21 cellular contexts compared by ENCODE assay signal in genomic region chr1:54754045-54754444, GRCh38. TPM values are rescaled to one million over a fixed set of nuclear protein-coding genes. Genes with fewer than 3 reads are reported as not detected.
DNase-seq lines count a peak whose midpoint lies in the region; ATAC-seq, FAIRE-seq and TF ChIP-seq lines count a peak whose summit lies in the region.
"Had no signal": no experiment of that assay in that cellular context is flagged by ENCODE, and none has a peak within 500 bp of the region (broad histone marks: within the 10 kb centered on the region; RNA-seq: fewer than 3 reads in every experiment).

No MANE protein-coding gene starts in this region.

- ATAC-seq in HepG2 (no peak), omental fat pad (ENCODE audit: low FRiP score) (no peak)
- peak; percentile 34 for ATAC-seq in stimulated activated naive CD8-positive, alpha-beta T cell treated with anti-CD3 and anti-CD28 coated beads, Interleukin-15, Interleukin-2, amounts not matched to agents 100 U/mL and 50 U/mL, for 24 hours

- CTCF ChIA-PET in HepG2 (lab: Yijun Ruan, JAX; ENCODE audit: low intra/inter-chr PET ratio, low total read pairs): no interaction called here

- peak; percentile 16 for FAIRE-seq in GM12891 (lab: Jason Lieb, UNC)
- no peak for FAIRE-seq in HepG2 (lab: Jason Lieb, UNC)
- FAIRE-seq: G401.6, GM12892, GM18507, H1 had no signal

- in situ Hi-C loops in HepG2 (cut with HindIII; ENCODE audit: extremely low pct_ligation_motif_present, low pct_unique_long_range_greater_than_20kb): no loop called here

- no peak overlapping the region for H3K27ac ChIP-seq in HepG2 (ENCODE audit: extremely low read length, insufficient read depth, low read length)
- no peak overlapping the region for H3K27ac ChIP-seq in spleen
- no peak overlapping the region for H3K27ac ChIP-seq in tibial artery

- H3K79me2 ChIP-seq in HepG2 (ENCODE audit: insufficient read depth, low read length): no peaks in the 10 kb centered on the region

- no peak for TF ChIP-seq EP300 in HepG2 (IDR thresholded peaks at IDR 0.05; ENCODE audit: low read depth in 2 of 2, low read length in 2 of 2)
- no peak for TF ChIP-seq EP300 in HepG2 (CRISPR knock-in tag; IDR thresholded peaks at IDR 0.05; ENCODE audit: borderline replicate concordance)

- DNase-seq in GM12891 (ENCODE audit: insufficient read length, low spot score) (no peak), HepG2 (ENCODE audit: low spot score) (no peak), spleen (peak; percentile 60), omental fat pad (ENCODE audit: low spot score) (no peak), Ammon's horn (ENCODE audit: low spot score) (no peak), tibial artery (no peak)
- DNase-seq in stimulated activated naive CD8-positive, alpha-beta T cell treated with anti-CD3 and anti-CD28 coated beads, Interleukin-15, Interleukin-2, amounts not matched to agents 100 U/mL and 50 U/mL, for 24 hours: no peak
- DNase-seq in activated CD4-positive, alpha-beta T cell treated with anti-CD3 and anti-CD28 coated beads for 1 hour: no peak
- DNase-seq: BE2C; C1 segment of cervical spinal cord; CD4-positive, CD25-positive, alpha-beta regulatory T cell; CD8-positive, alpha-beta memory T cell; COR-L47; DMS 273 treated with DMSO at 0.1 percent for 48 hours; DMS53; H9 had no signal

- POLR2A ChIA-PET in HepG2 (lab: Yijun Ruan, JAX): no interaction called here

- TF ChIP-seq RAD21 in HepG2 (CRISPR knock-in tag; IDR thresholded peaks at IDR 0.05): no peak

- H2AFZ ChIP-seq in HepG2 (ENCODE audit: low read length): no peak overlapping the region

- H3K4me1 ChIP-seq in HepG2 (ENCODE audit: insufficient read depth, low read length) (no peaks in the 10 kb centered on the region), spleen (no peaks in the 10 kb centered on the region), tibial artery (no peaks in the 10 kb centered on the region)
- H3K4me1 ChIP-seq: BE2C had no signal

- H3K27me3 ChIP-seq in HepG2 (ENCODE audit: control insufficient read depth in 1 of 2, insufficient read depth in 2 of 2, low read length in 2 of 2) (no peaks in the 10 kb centered on the region), spleen (replicated peaks in 1 of 7) (no peaks in the 10 kb centered on the region), tibial artery (no peaks in the 10 kb centered on the region)
- H3K27me3 ChIP-seq: BE2C had no signal

- intact Hi-C loops in HepG2 (cut with micrococcal nuclease; ENCODE audit: unreplicated experiment): no loop called here
- intact Hi-C loops in spleen (cut with DNase I; ENCODE audit: low total_unique reads): no loop called here
- intact Hi-C loops in tibial artery (cut with DNase I; ENCODE audit: low total_unique reads): no loop called here

- H3K36me3 ChIP-seq in HepG2 (replicated peaks in 1 of 2; ENCODE audit: control insufficient read depth in 1 of 2, insufficient read depth in 2 of 2, low read length in 2 of 2) (peaks cover 1 to 19% of the 10 kb centered on the region in 2 experiments; a peak in 2 of 5 replicates), spleen (peaks cover 0 to 45% (median 19%) of the 10 kb centered on the region in 6 donors), tibial artery (peaks cover 6 to 48% (median 22%) of the 10 kb centered on the region in 3 donors)
- H3K36me3 ChIP-seq: BE2C had no signal

- no TSS peak for BruUV-seq in HepG2 (replicated peaks; lab: Mats Ljungman, UMichigan)

- H3K9me3 ChIP-seq in HepG2 (ENCODE audit: low read length): no peaks in the 10 kb centered on the region
- H3K9me3 ChIP-seq in spleen: no peaks in the 10 kb centered on the region
- no peaks in the 10 kb centered on the region for H3K9me3 ChIP-seq in tibial artery
- H3K9me3 ChIP-seq: BE2C had no signal

- no peak overlapping the region for H3K4me2 ChIP-seq in HepG2 (ENCODE audit: low read depth, low read length)

- H3K4me3 ChIP-seq in HepG2 (replicated peaks in 1 of 3; ENCODE audit: insufficient read depth in 1 of 3, low read depth in 2 of 3, low read length in 3 of 3) (no peak overlapping the region), spleen (no peak overlapping the region), tibial artery (no peak overlapping the region)

- 93% methylated on average over 16 of the region's 22 CpGs for WGBS in HepG2 (ENCODE audit: low lambda C conversion rate)
- WGBS in spleen, 5 donors: 92 to 95% (median 94%) methylated on average over 10 to 22 of the region's 22 CpGs

- H4K20me1 ChIP-seq in HepG2 (ENCODE audit: insufficient read depth, low read length): no peaks in the 10 kb centered on the region

- no peak for TF ChIP-seq POLR2A in GM12891 (IDR thresholded peaks at IDR 0.05; ENCODE audit: low read depth, low read length)
- TF ChIP-seq POLR2A in HepG2 (IDR thresholded peaks at IDR 0.05; ENCODE audit: insufficient read depth in 1 of 2, low read depth in 2 of 2, low read length in 2 of 2): no peak
- TF ChIP-seq POLR2A in spleen (IDR thresholded peaks at IDR 0.05): no peak

- H3K9ac ChIP-seq in HepG2 (ENCODE audit: insufficient read depth, low read depth, low read length): no peak overlapping the region

- TF ChIP-seq CTCF in HepG2 (CRISPR knock-in tag; IDR thresholded peaks at IDR 0.05) (no peak), spleen (IDR thresholded peaks at IDR 0.05 in 8 of 11, conservative IDR thresholded peaks at IDR 0.05 in 3 of 11) (no peak), omental fat pad (IDR thresholded peaks at IDR 0.05) (no peak), tibial artery (IDR thresholded peaks at IDR 0.05) (no peak)

RNA-seq across cellular contexts. Expression of gene PARS2, which starts 10.3 kb away (rescaled TPM):
- polyA plus RNA-seq in GM12891 (2012; ENCODE audit: low read depth, missing spikeins): 2.1 TPM
- 4.6 and 5.5 TPM in 2 replicates for total RNA-seq in HepG2 (2016; rRNA removed; fragmentation: Illumina TruSeq; extraction: Trizol)
- total RNA-seq in HepG2 (2016; cell fraction: cytosol; rRNA removed; fragmentation: Illumina TruSeq; extraction: Trizol; ENCODE audit: low read depth): 0.88 and 1.0 TPM in 2 replicates
- total RNA-seq in HepG2 (2016; cell fraction: insoluble cytoplasmic fraction; rRNA removed; fragmentation: Illumina TruSeq; extraction: Trizol): 5.2 and 6.0 TPM in 2 replicates
- 2.7 and 3.2 TPM in 2 replicates for total RNA-seq in HepG2 (2016; cell fraction: membrane; rRNA removed; fragmentation: Illumina TruSeq; extraction: Trizol)
- total RNA-seq in HepG2 (2016; cell fraction: nucleus; rRNA removed; fragmentation: Illumina TruSeq; extraction: Trizol): 2.5 and 3.0 TPM in 2 replicates
- 2.4 and 3.2 TPM in 2 replicates for polyA plus RNA-seq in HepG2 (2011; rRNA removed)
- 2.9 and 3.2 TPM in 2 replicates for polyA plus RNA-seq in HepG2 (2011; cell fraction: cytosol; rRNA removed)
- 1.8 and 2.3 TPM in 2 replicates for polyA plus RNA-seq in HepG2 (2011; cell fraction: nucleus; rRNA removed)
- polyA plus RNA-seq in HepG2 (2012): 4.0 and 4.3 TPM in 2 replicates
- 0.36 and 0.53 TPM in 2 replicates for polyA plus RNA-seq in HepG2 (2016; cell fraction: cytosol; fragmentation: Illumina TruSeq; extraction: Trizol; ENCODE audit: low read depth)
- 4.1 and 5.5 TPM in 2 replicates for polyA plus RNA-seq in HepG2 (2016; cell fraction: insoluble cytoplasmic fraction; fragmentation: Illumina TruSeq; extraction: Trizol; ENCODE audit: low read depth)
- 1.5 TPM in 2 replicates for polyA plus RNA-seq in HepG2 (2016; cell fraction: membrane; fragmentation: Illumina TruSeq; extraction: Trizol; ENCODE audit: low read depth)
- 2.1 and 2.7 TPM in 2 replicates for polyA plus RNA-seq in HepG2 (2016; cell fraction: nucleus; fragmentation: Illumina TruSeq; extraction: Trizol; ENCODE audit: insufficient read depth, low read depth)
- 10.2 and 10.5 TPM in 2 replicates for polyA minus RNA-seq in HepG2 (2011; rRNA and poly(A)+ RNA removed; ENCODE audit: low replicate concordance)
- polyA minus RNA-seq in HepG2 (2011; cell fraction: cytosol; rRNA and poly(A)+ RNA removed): 3.4 and 3.9 TPM in 2 replicates
- polyA minus RNA-seq in HepG2 (2011; cell fraction: nucleus; rRNA and poly(A)+ RNA removed): 5.3 and 7.2 TPM in 2 replicates
- total RNA-seq in spleen: 1 to 10 TPM; 2.7 to 3.8 (median 3.4) TPM
- polyA plus RNA-seq in spleen: 1 to 10 TPM in 2 of 3 donors, under 1 TPM in 1; 0.96 to 2.1 (median 1.9) TPM
- total RNA-seq in omental fat pad: 1 to 10 TPM; 1.4 to 4.6 (median 2.0) TPM

RNA-seq across cellular contexts. Expression of gene TTC4, which starts 38.4 kb away (rescaled TPM):
- polyA plus RNA-seq in GM12891 (2012; ENCODE audit: low read depth, missing spikeins): 15.9 TPM
- total RNA-seq in HepG2 (2016; rRNA removed; fragmentation: Illumina TruSeq; extraction: Trizol) (24.7 and 36.9 TPM in 2 replicates), spleen (10 to 100 TPM; 15.4 to 28.5 (median 17.3) TPM), omental fat pad (10 to 100 TPM; 15.5 to 37.4 (median 24.6) TPM)
- 3.6 and 5.7 TPM in 2 replicates for total RNA-seq in HepG2 (2016; cell fraction: cytosol; rRNA removed; fragmentation: Illumina TruSeq; extraction: Trizol; ENCODE audit: low read depth)
- 24.3 and 36.7 TPM in 2 replicates for total RNA-seq in HepG2 (2016; cell fraction: insoluble cytoplasmic fraction; rRNA removed; fragmentation: Illumina TruSeq; extraction: Trizol)
- 9.1 and 11.1 TPM in 2 replicates for total RNA-seq in HepG2 (2016; cell fraction: membrane; rRNA removed; fragmentation: Illumina TruSeq; extraction: Trizol)
- total RNA-seq in HepG2 (2016; cell fraction: nucleus; rRNA removed; fragmentation: Illumina TruSeq; extraction: Trizol): 17.4 and 20.0 TPM in 2 replicates
- polyA plus RNA-seq in HepG2 (2011; rRNA removed) (12.4 and 13.1 TPM in 2 replicates), spleen (10 to 100 TPM; 12.1 to 15.3 (median 13.3) TPM)
- 11.2 and 13.2 TPM in 2 replicates for polyA plus RNA-seq in HepG2 (2011; cell fraction: cytosol; rRNA removed)
- 6.3 and 7.8 TPM in 2 replicates for polyA plus RNA-seq in HepG2 (2011; cell fraction: nucleus; rRNA removed)
- polyA plus RNA-seq in HepG2 (2012): 12.6 and 17.5 TPM in 2 replicates
- 2.7 and 3.0 TPM in 2 replicates for polyA plus RNA-seq in HepG2 (2016; cell fraction: cytosol; fragmentation: Illumina TruSeq; extraction: Trizol; ENCODE audit: low read depth)
- 34.9 and 38.2 TPM in 2 replicates for polyA plus RNA-seq in HepG2 (2016; cell fraction: insoluble cytoplasmic fraction; fragmentation: Illumina TruSeq; extraction: Trizol; ENCODE audit: low read depth)
- polyA plus RNA-seq in HepG2 (2016; cell fraction: membrane; fragmentation: Illumina TruSeq; extraction: Trizol; ENCODE audit: low read depth): 5.7 and 5.8 TPM in 2 replicates
- 19.1 and 22.5 TPM in 2 replicates for polyA plus RNA-seq in HepG2 (2016; cell fraction: nucleus; fragmentation: Illumina TruSeq; extraction: Trizol; ENCODE audit: insufficient read depth, low read depth)
- 19.1 and 32.6 TPM in 2 replicates for polyA minus RNA-seq in HepG2 (2011; rRNA and poly(A)+ RNA removed; ENCODE audit: low replicate concordance)
- 6.5 and 7.4 TPM in 2 replicates for polyA minus RNA-seq in HepG2 (2011; cell fraction: cytosol; rRNA and poly(A)+ RNA removed)
- polyA minus RNA-seq in HepG2 (2011; cell fraction: nucleus; rRNA and poly(A)+ RNA removed): 17.8 and 20.0 TPM in 2 replicates

RNA-seq across cellular contexts. Expression of gene TTC22, which starts 47.1 kb away (rescaled TPM):
- 0.27 TPM for polyA plus RNA-seq in GM12891 (2012; ENCODE audit: low read depth, missing spikeins)
- not detected in 2 replicates for total RNA-seq in HepG2 (2016; rRNA removed; fragmentation: Illumina TruSeq; extraction: Trizol)
- not detected in 2 replicates for total RNA-seq in HepG2 (2016; cell fraction: cytosol; rRNA removed; fragmentation: Illumina TruSeq; extraction: Trizol; ENCODE audit: low read depth)
- not detected in 2 replicates for total RNA-seq in HepG2 (2016; cell fraction: insoluble cytoplasmic fraction; rRNA removed; fragmentation: Illumina TruSeq; extraction: Trizol)
- not detected in 2 replicates for total RNA-seq in HepG2 (2016; cell fraction: membrane; rRNA removed; fragmentation: Illumina TruSeq; extraction: Trizol)
- total RNA-seq in HepG2 (2016; cell fraction: nucleus; rRNA removed; fragmentation: Illumina TruSeq; extraction: Trizol): not detected in 2 replicates
- not detected in 2 replicates for polyA plus RNA-seq in HepG2 (2011; rRNA removed)
- polyA plus RNA-seq in HepG2 (2011; cell fraction: cytosol; rRNA removed): not detected in 2 replicates
- polyA plus RNA-seq in HepG2 (2011; cell fraction: nucleus; rRNA removed): not detected in 2 replicates
- not detected in 2 replicates for polyA plus RNA-seq in HepG2 (2012)
- not detected in 2 replicates for polyA plus RNA-seq in HepG2 (2016; cell fraction: cytosol; fragmentation: Illumina TruSeq; extraction: Trizol; ENCODE audit: low read depth)
- polyA plus RNA-seq in HepG2 (2016; cell fraction: insoluble cytoplasmic fraction; fragmentation: Illumina TruSeq; extraction: Trizol; ENCODE audit: low read depth): not detected in 2 replicates
- not detected in 2 replicates for polyA plus RNA-seq in HepG2 (2016; cell fraction: membrane; fragmentation: Illumina TruSeq; extraction: Trizol; ENCODE audit: low read depth)
- polyA plus RNA-seq in HepG2 (2016; cell fraction: nucleus; fragmentation: Illumina TruSeq; extraction: Trizol; ENCODE audit: insufficient read depth, low read depth): not detected in 2 replicates
- polyA minus RNA-seq in HepG2 (2011; rRNA and poly(A)+ RNA removed; ENCODE audit: low replicate concordance): 0.05 TPM in 1 of 2 replicates, not detected in the other
- 1.1 TPM in 1 of 2 replicates, not detected in the other for polyA minus RNA-seq in HepG2 (2011; cell fraction: cytosol; rRNA and poly(A)+ RNA removed)
- polyA minus RNA-seq in HepG2 (2011; cell fraction: nucleus; rRNA and poly(A)+ RNA removed): not detected in 2 replicates
- 1 to 10 TPM; 2.7 to 6.4 (median 3.7) TPM for total RNA-seq in spleen
- 1 to 10 TPM in 2 of 3 donors, under 1 TPM in 1; 0.73 to 1.9 (median 1.1) TPM for polyA plus RNA-seq in spleen
- total RNA-seq in omental fat pad: 1 to 10 TPM in 2 of 4 donors, under 1 TPM in 1, not detected in 1; 0.88 to 1.7 (median 1.1) TPM
- total RNA-seq: A172 had no signal
